In the genomic region with DNA sequence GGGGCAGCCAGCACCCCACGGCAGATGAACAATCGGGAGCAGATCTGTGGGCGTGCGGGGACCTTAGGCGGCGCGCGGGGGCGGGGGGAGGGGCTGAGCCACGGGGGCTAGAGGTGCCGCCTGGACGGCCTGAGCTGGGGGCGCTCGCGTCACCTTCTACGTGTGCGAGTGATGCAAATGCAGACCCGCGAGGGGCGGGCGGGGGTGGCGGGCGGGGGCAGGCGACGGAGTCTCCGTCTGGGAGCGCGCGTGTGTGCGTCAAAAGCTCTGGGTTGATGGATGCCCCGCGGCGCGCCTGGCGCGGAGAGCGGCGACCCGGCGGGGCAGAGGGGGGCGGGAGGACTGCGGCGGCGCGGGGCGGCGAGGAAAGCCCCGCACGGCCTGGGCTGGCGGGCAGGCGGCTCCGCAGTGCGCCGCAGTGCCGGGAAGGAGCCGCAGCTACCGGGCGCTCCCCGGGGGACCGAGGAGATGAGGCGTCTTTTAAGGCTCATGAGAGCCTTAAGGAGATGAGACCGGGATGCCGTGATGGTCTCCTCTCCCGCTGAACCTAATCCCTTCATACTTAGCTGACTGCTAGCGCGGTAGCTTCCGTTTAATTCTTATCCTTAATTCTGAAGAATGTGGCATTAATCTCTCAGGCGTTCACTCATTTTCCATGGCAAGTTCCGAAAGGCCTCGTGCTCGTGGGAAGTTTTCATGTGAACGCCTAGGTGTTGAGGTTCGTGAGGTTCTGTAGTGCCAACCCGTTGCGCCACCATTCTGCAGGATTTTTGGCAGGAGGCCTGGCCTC, we compare ENCODE assay signal across 8 cellular contexts. TPM values are rescaled to one million over a fixed set of nuclear protein-coding genes. Genes with fewer than 3 reads are reported as not detected.
DNase-seq lines count a peak whose midpoint lies in the region; ATAC-seq and TF ChIP-seq lines count a peak whose summit lies in the region.

No MANE protein-coding gene starts in this region.

- H3K36me3 ChIP-seq in rectal smooth muscle tissue (ENCODE audit: control insufficient read depth, insufficient read depth, low read length): no peaks in the 10 kb centered on the region

- TF ChIP-seq CTCF in dorsolateral prefrontal cortex (IDR thresholded peaks at IDR 0.05 in 54 of 56, conservative IDR thresholded peaks at IDR 0.05 in 2 of 56; ENCODE audit: low read depth in 1 of 56, partially characterized antibody in 56 of 56): no peak

- H3K27ac ChIP-seq in dorsolateral prefrontal cortex: no peak overlapping the region
- no peak overlapping the region for H3K27ac ChIP-seq in rectal smooth muscle tissue (ENCODE audit: low read depth, low read length)

- no peaks in the 10 kb centered on the region for H3K4me1 ChIP-seq in rectal smooth muscle tissue (ENCODE audit: control insufficient read depth, insufficient read depth, low read length)

- DNase-seq in NCI-H1417 (lab: John Stamatoyannopoulos, UW): peak; percentile 8 to 41 (median 30)
- DNase-seq in NCI-H1417 treated with DMSO at 0.1 percent for 48 hours (lab: John Stamatoyannopoulos, UW): no peak
- DNase-seq in SK-N-DZ (ENCODE audit: low spot score): peak; percentile 32
- DNase-seq in dorsolateral prefrontal cortex: peak in 1 of 10 donors; percentile 30
- no peak for DNase-seq in effector CD4-positive, alpha-beta T cell

- ATAC-seq in HG03280 (IDR thresholded peaks at IDR 0.05; ENCODE audit: unreplicated experiment): no peak
- ATAC-seq in GM18502 (IDR thresholded peaks at IDR 0.05; ENCODE audit: poor library complexity, unreplicated experiment): no peak

- intact Hi-C loops in dorsolateral prefrontal cortex (cut with DNase I): no loop called here

- H3K4me3 ChIP-seq in dorsolateral prefrontal cortex (peak overlapping the region in 44 of 59 donors; percentile 1 to 70 (median 47)), rectal smooth muscle tissue (ENCODE audit: low read length) (peak overlapping the region; percentile 31)

- H3K27me3 ChIP-seq in dorsolateral prefrontal cortex: peaks cover 3 to 96% (median 69%) of the 10 kb centered on the region in 45 donors
- peaks cover 7% of the 10 kb centered on the region for H3K27me3 ChIP-seq in rectal smooth muscle tissue (ENCODE audit: control insufficient read depth, insufficient read depth, low read length)

- H3K9ac ChIP-seq in rectal smooth muscle tissue (ENCODE audit: low read length): no peak overlapping the region

RNA-seq across cellular contexts. Expression of a gene that starts 1.5 kb away (rescaled TPM):
- 0.06 and 0.08 TPM in 2 replicates for polyA plus RNA-seq in SK-N-DZ (2014; cell fraction: cytosol; rRNA removed)
- polyA plus RNA-seq in SK-N-DZ (2014; cell fraction: nucleus; rRNA removed): 0.01 and 0.10 TPM in 2 replicates
- total RNA-seq in dorsolateral prefrontal cortex: 10 to 100 TPM in 76 of 120 experiments, 1 to 10 TPM in 44; 1.6 to 41.2 (median 11.3) TPM

Comparison
In these comparisons a context has a peak if more than half of its experiments do, and no peak if none do; other contexts are left out.
1. DNase-seq: peak in NCI-H1417 (3 of 3) and SK-N-DZ (single experiment); none in NCI-H1417 treated with DMSO at 0.1 percent for 48 hours (single experiment) and effector CD4-positive, alpha-beta T cell (single experiment).